19 cellular contexts compared by ENCODE assay signal in genomic region chr16:1323296-1324239, GRCh38. TPM values are rescaled to one million over a fixed set of nuclear protein-coding genes. Genes with fewer than 3 reads are reported as not detected.
DNase-seq lines count a peak whose midpoint lies in the region; TF ChIP-seq lines count a peak whose summit lies in the region.
"Had no signal": no experiment of that assay in that cellular context is flagged by ENCODE, and none has a peak within 500 bp of the region (broad histone marks: within the 10 kb centered on the region; RNA-seq: fewer than 3 reads in every experiment).

No MANE protein-coding gene starts in this region.

- H3K9ac ChIP-seq in BLaER1 (peak overlapping the region; percentile 16; the same call in 1 of the 2 replicates), endodermal cell (ENCODE audit: extremely low read depth, low read length, poor library complexity, severe bottlenecking) (no peak overlapping the region)

- no peak for TF ChIP-seq CTCF in endodermal cell (conservative IDR thresholded peaks at IDR 0.05)
- TF ChIP-seq CTCF in neutrophil (IDR thresholded peaks at IDR 0.05) = no peak
- TF ChIP-seq CTCF in type B pancreatic cell (conservative IDR thresholded peaks at IDR 0.05) = no peak
- TF ChIP-seq CTCF in endothelial cell (IDR thresholded peaks at IDR 0.05; ENCODE audit: unreplicated experiment) = no peak

- DNase-seq in NCI-H2196 (lab: John Stamatoyannopoulos, UW; ENCODE audit: unreplicated experiment) (peak; percentile 83), endodermal cell (no peak), dermis blood vessel endothelial cell (no peak), type B pancreatic cell (ENCODE audit: extremely low spot score, unreplicated experiment) (no peak), endothelial cell (ENCODE audit: low spot score) (no peak)
- no peak for DNase-seq in activated effector memory CD4-positive, alpha-beta T cell treated with Interleukin-2 at 50 U/mL for 16 hours
- DNase-seq: activated effector memory CD4-positive, alpha-beta T cell treated with anti-CD3 and anti-CD28 coated beads, Interleukin-2, amount 50 U/mL, for 16 hours; aorta; NCI-H187 treated with DMSO at 0.1 percent for 48 hours; NCI-H510A; right cardiac atrium; stomach; T1000 had no signal

- H3K4me1 Mint-ChIP-seq in endodermal cell (no peaks in the 10 kb centered on the region), type B pancreatic cell (ENCODE audit: unreplicated experiment) (no peaks in the 10 kb centered on the region), endothelial cell (ENCODE audit: unreplicated experiment) (no peaks in the 10 kb centered on the region)
- H3K4me1 Mint-ChIP-seq: nephron had no signal

- no peak overlapping the region for H3K4me3 ChIP-seq in BLaER1
- H3K4me3 ChIP-seq in endodermal cell (ENCODE audit: low read length) = no peak overlapping the region
- no peak overlapping the region for H3K4me3 ChIP-seq in neutrophil (ENCODE audit: low read depth in 1 of 2, low read length in 1 of 2)
- H3K4me3 ChIP-seq: lung, SK-N-MC, stomach, vagina had no signal

- peak overlapping the region; percentile 36 for H3K4me2 ChIP-seq in BLaER1

- H3K27ac Mint-ChIP-seq in endodermal cell (peak overlapping the region; percentile 52), type B pancreatic cell (no peak overlapping the region), endothelial cell (ENCODE audit: unreplicated experiment) (no peak overlapping the region)
- H3K27ac Mint-ChIP-seq: nephron had no signal

- H3K4me3 Mint-ChIP-seq in endodermal cell = no peak overlapping the region
- no peak overlapping the region for H3K4me3 Mint-ChIP-seq in type B pancreatic cell
- H3K4me3 Mint-ChIP-seq in endothelial cell (ENCODE audit: unreplicated experiment) = no peak overlapping the region
- H3K4me3 Mint-ChIP-seq: nephron had no signal

- no peaks in the 10 kb centered on the region for H3K9me3 Mint-ChIP-seq in endodermal cell
- H3K9me3 Mint-ChIP-seq in type B pancreatic cell = no peaks in the 10 kb centered on the region
- no peaks in the 10 kb centered on the region for H3K9me3 Mint-ChIP-seq in endothelial cell (ENCODE audit: unreplicated experiment)
- H3K9me3 Mint-ChIP-seq: nephron had no signal

- H3K27me3 ChIP-seq in BLaER1 (no peaks in the 10 kb centered on the region), endodermal cell (ENCODE audit: control insufficient read depth, insufficient read depth, low read length, poor library complexity, severe bottlenecking) (no peaks in the 10 kb centered on the region), neutrophil (no peaks in the 10 kb centered on the region)
- H3K27me3 ChIP-seq: stomach, vagina had no signal

- H3K4me1 ChIP-seq in BLaER1 (peaks cover 61% of the 10 kb centered on the region), endodermal cell (ENCODE audit: control insufficient read depth, insufficient read depth, low read length) (no peaks in the 10 kb centered on the region), neutrophil (ENCODE audit: control insufficient read depth in 1 of 2, insufficient read depth in 1 of 2, low read depth in 1 of 2, low read length in 1 of 2) (no peaks in the 10 kb centered on the region)
- H3K4me1 ChIP-seq: stomach, vagina had no signal

- H4K20me1 ChIP-seq in BLaER1 = peaks cover 97% of the 10 kb centered on the region

- no peaks in the 10 kb centered on the region for H3K9me3 ChIP-seq in BLaER1
- H3K9me3 ChIP-seq in endodermal cell (ENCODE audit: control insufficient read depth, low read length) = no peaks in the 10 kb centered on the region
- no peaks in the 10 kb centered on the region for H3K9me3 ChIP-seq in neutrophil
- H3K9me3 ChIP-seq: stomach, vagina had no signal

- WGBS in endodermal cell (ENCODE audit: insufficient coverage in 1 of 2, insufficient read length in 1 of 2), 2 experiments = 96 to 97% methylated on average over 29 to 35 of the region's 35 CpGs

- H3K36me3 ChIP-seq in BLaER1 (peaks cover 84% of the 10 kb centered on the region), endodermal cell (ENCODE audit: control insufficient read depth, insufficient read depth, low read length) (peaks cover 49% of the 10 kb centered on the region), neutrophil (peaks cover 79% of the 10 kb centered on the region)

- H3K27me3 Mint-ChIP-seq in endodermal cell (ENCODE audit: insufficient read depth) = no peaks in the 10 kb centered on the region
- no peaks in the 10 kb centered on the region for H3K27me3 Mint-ChIP-seq in type B pancreatic cell
- H3K27me3 Mint-ChIP-seq in endothelial cell (ENCODE audit: unreplicated experiment) = peaks cover 6% of the 10 kb centered on the region

- H3K27ac ChIP-seq in BLaER1 (0 out of 2 replicates have a peak overlapping the region, but pooled peaks have one; percentile 32), endodermal cell (ENCODE audit: low read depth, low read length) (no peak overlapping the region), neutrophil (peak overlapping the region; percentile 65)
- H3K27ac ChIP-seq: SK-N-MC, stomach, vagina had no signal

- H3K36me3 Mint-ChIP-seq in endodermal cell (ENCODE audit: low read depth) (peaks cover 48% of the 10 kb centered on the region), type B pancreatic cell (peaks cover 3% of the 10 kb centered on the region), endothelial cell (ENCODE audit: low read depth, unreplicated experiment) (peaks cover 20% of the 10 kb centered on the region)

RNA-seq across cellular contexts. Expression of gene BAIAP3, which starts 9.9 kb away (rescaled TPM):
- total RNA-seq in endodermal cell (10 to 100 TPM; 25.0 to 43.5 TPM), dermis blood vessel endothelial cell (1.3 and 1.4 TPM in 2 replicates), type B pancreatic cell (ENCODE audit: low replicate concordance) (5.0 and 6.9 TPM in 2 replicates), endothelial cell (ENCODE audit: unreplicated experiment) (6.5 TPM)
- polyA plus RNA-seq in endodermal cell (2013, experiment 1 of 2) = 21.8 TPM
- polyA plus RNA-seq in endodermal cell (2013, experiment 2 of 2) = 19.6 TPM

RNA-seq across cellular contexts. Expression of gene UBE2I, which starts 14.1 kb away (rescaled TPM):
- total RNA-seq in endodermal cell = 100 to 1,000 TPM; 250 to 294 TPM
- 223 TPM for polyA plus RNA-seq in endodermal cell (2013, experiment 1 of 2)
- 222 TPM for polyA plus RNA-seq in endodermal cell (2013, experiment 2 of 2)
- 58.7 and 77.9 TPM in 2 replicates for total RNA-seq in dermis blood vessel endothelial cell
- 157 and 170 TPM in 2 replicates for total RNA-seq in type B pancreatic cell (ENCODE audit: low replicate concordance)
- total RNA-seq in endothelial cell (ENCODE audit: unreplicated experiment) = 167 TPM

RNA-seq across cellular contexts. Expression of gene TSR3, which starts 28.1 kb away (rescaled TPM):
- total RNA-seq in endodermal cell (10 to 100 TPM; 64.9 to 67.4 TPM), dermis blood vessel endothelial cell (75.9 and 97.2 TPM in 2 replicates), type B pancreatic cell (ENCODE audit: low replicate concordance) (53.1 and 54.0 TPM in 2 replicates), endothelial cell (ENCODE audit: unreplicated experiment) (68.2 TPM)
- polyA plus RNA-seq in endodermal cell (2013, experiment 1 of 2) = 47.0 TPM
- 44.1 TPM for polyA plus RNA-seq in endodermal cell (2013, experiment 2 of 2)

RNA-seq across cellular contexts. Expression of gene GNPTG, which starts 28.2 kb away (rescaled TPM):
- 10 to 100 TPM; 34.0 to 38.4 TPM for total RNA-seq in endodermal cell
- polyA plus RNA-seq in endodermal cell (2013, experiment 1 of 2) = 22.5 TPM
- polyA plus RNA-seq in endodermal cell (2013, experiment 2 of 2) = 22.2 TPM
- total RNA-seq in dermis blood vessel endothelial cell = 40.3 and 49.9 TPM in 2 replicates
- total RNA-seq in type B pancreatic cell (ENCODE audit: low replicate concordance) = 55.6 and 68.5 TPM in 2 replicates
- total RNA-seq in endothelial cell (ENCODE audit: unreplicated experiment) = 47.9 TPM
